2 cellular contexts compared by ENCODE assay signal in genomic region chr17:47745037-47745380, GRCh38.
TF ChIP-seq lines count a peak whose summit lies in the region.

No MANE protein-coding gene starts in this region.

TF ChIP-seq in WTC11, 78 proteins besides CTCF, POLR2A, EP300 and RAD21:
- TF ChIP-seq NR1H2 (CRISPR knock-in tag; IDR thresholded peaks at IDR 0.05), result no peak
- no peak for TF ChIP-seq ERG (CRISPR knock-in tag; IDR thresholded peaks at IDR 0.05)
- TF ChIP-seq HMGXB4 (CRISPR knock-in tag; IDR thresholded peaks at IDR 0.05), result no peak
- no peak for TF ChIP-seq USF2 (CRISPR knock-in tag; IDR thresholded peaks at IDR 0.05)
- no peak for TF ChIP-seq SP1 (CRISPR knock-in tag; conservative IDR thresholded peaks at IDR 0.05)
- no peak for TF ChIP-seq TEAD4 (CRISPR knock-in tag; IDR thresholded peaks at IDR 0.05)
- TF ChIP-seq CDX4 (CRISPR knock-in tag; IDR thresholded peaks at IDR 0.05; ENCODE audit: borderline replicate concordance), result no peak
- TF ChIP-seq MLX (CRISPR knock-in tag; IDR thresholded peaks at IDR 0.05), result no peak
- TF ChIP-seq NFE2L1 (CRISPR knock-in tag; IDR thresholded peaks at IDR 0.05), result no peak
TF ChIP-seq in WTC11: peak in this region for 0.

TF ChIP-seq in HepG2, 621 proteins besides CTCF, POLR2A, EP300 and RAD21:
- TF ChIP-seq SNAPC4 (CRISPR knock-in tag; IDR thresholded peaks at IDR 0.05) (no peak), HMG20A (CRISPR knock-in tag; IDR thresholded peaks at IDR 0.05; ENCODE audit: borderline replicate concordance) (no peak), ZNF326 (CRISPR knock-in tag; IDR thresholded peaks at IDR 0.05; ENCODE audit: borderline replicate concordance) (no peak), ZNF367 (CRISPR knock-in tag; IDR thresholded peaks at IDR 0.05; ENCODE audit: borderline replicate concordance) (no peak), STAG1 (CRISPR knock-in tag; IDR thresholded peaks at IDR 0.05) (peak; percentile 45; the same call in 1 of the 2 replicates), PHF8 (CRISPR knock-in tag; IDR thresholded peaks at IDR 0.05) (no peak), ZNF768 (CRISPR knock-in tag; IDR thresholded peaks at IDR 0.05) (peak; percentile 9; the same call in 1 of the 2 replicates), ZNF10 (CRISPR knock-in tag; IDR thresholded peaks at IDR 0.05; ENCODE audit: borderline replicate concordance, low read depth) (no peak), PAX8 (CRISPR knock-in tag; IDR thresholded peaks at IDR 0.05; ENCODE audit: borderline replicate concordance) (no peak), JUND (CRISPR knock-in tag; IDR thresholded peaks at IDR 0.05) (no peak), FOXJ3 (CRISPR knock-in tag; IDR thresholded peaks at IDR 0.05; ENCODE audit: borderline replicate concordance) (no peak), ISX (CRISPR knock-in tag; conservative IDR thresholded peaks at IDR 0.05) (no peak), TEAD3 (CRISPR knock-in tag; optimal IDR thresholded peaks at IDR 0.05; ENCODE audit: borderline replicate concordance) (peak; percentile 62), ZNF510 (CRISPR knock-in tag; IDR thresholded peaks at IDR 0.05; ENCODE audit: low read depth) (no peak), ZBTB20 (CRISPR knock-in tag; IDR thresholded peaks at IDR 0.05; ENCODE audit: borderline replicate concordance, low read depth) (no peak), ATF5 (CRISPR knock-in tag; IDR thresholded peaks at IDR 0.05; ENCODE audit: low read depth) (no peak), ZNF556 (CRISPR knock-in tag; IDR thresholded peaks at IDR 0.05; ENCODE audit: borderline replicate concordance) (no peak), JUNB (CRISPR knock-in tag; IDR thresholded peaks at IDR 0.05; ENCODE audit: borderline replicate concordance) (no peak), TBX2 (CRISPR knock-in tag; IDR thresholded peaks at IDR 0.05; ENCODE audit: borderline replicate concordance) (no peak), DMAP1 (CRISPR knock-in tag; IDR thresholded peaks at IDR 0.05) (no peak), IRF1 (CRISPR knock-in tag; IDR thresholded peaks at IDR 0.05; ENCODE audit: low read depth) (no peak)
TF ChIP-seq in HepG2: peak in this region for 3.
